Comparison of ENCODE assay signal across 1 cellular context in the genomic region with DNA sequence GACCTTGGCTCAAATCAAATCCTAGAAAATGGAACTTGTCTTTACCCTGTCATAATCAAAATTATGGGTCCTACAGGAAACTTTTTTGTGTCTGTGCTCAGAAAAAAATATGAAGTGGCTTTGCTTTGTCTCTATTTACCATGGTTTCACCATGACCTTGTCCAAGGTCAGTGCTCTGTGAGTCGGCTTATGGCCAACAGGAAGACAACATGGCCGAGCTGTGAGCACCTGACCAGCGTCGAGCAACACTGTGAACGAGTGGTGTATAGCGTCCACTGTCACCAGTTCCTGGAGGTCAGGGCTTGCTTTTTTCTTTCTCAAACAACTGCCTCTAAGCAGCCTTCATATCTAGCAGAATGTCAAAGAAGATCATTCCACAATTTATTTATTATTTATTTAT.
TF ChIP-seq lines count a peak whose summit lies in the region.

No MANE protein-coding gene starts in this region.

TF ChIP-seq in IMR-90, 13 proteins besides CTCF, POLR2A, EP300 and RAD21:
- no peak for TF ChIP-seq MXI1 (IDR thresholded peaks at IDR 0.05; ENCODE audit: borderline replicate concordance, low read depth, low read length)
- TF ChIP-seq CHD1 (IDR thresholded peaks at IDR 0.05; ENCODE audit: low read depth, low read length) = no peak
- TF ChIP-seq BHLHE40 (IDR thresholded peaks at IDR 0.05; ENCODE audit: low read depth, low read length) = no peak
- TF ChIP-seq RFX5 (IDR thresholded peaks at IDR 0.05; ENCODE audit: low read depth, low read length) = no peak
- no peak for TF ChIP-seq CEBPB (IDR thresholded peaks at IDR 0.05; ENCODE audit: low read depth, low read length)
- TF ChIP-seq SMC3 (IDR thresholded peaks at IDR 0.05; ENCODE audit: low read depth, low read length) = no peak
